ENCODE assay signal across 9 cellular contexts in genomic region chr17:77462101-77462500, GRCh38.
DNase-seq lines count a peak whose midpoint lies in the region; ATAC-seq and TF ChIP-seq lines count a peak whose summit lies in the region.
"Had no signal": no experiment of that assay in that cellular context is flagged by ENCODE, and none has a peak within 500 bp of the region (broad histone marks: within the 10 kb centered on the region; RNA-seq: fewer than 3 reads in every experiment).

No MANE protein-coding gene starts in this region.

- TF ChIP-seq CTCF in body of pancreas (IDR thresholded peaks at IDR 0.05) (no peak), psoas muscle (IDR thresholded peaks at IDR 0.05) (no peak)

- peak overlapping the region in 3 of 4 donors; percentile 10 to 33 (median 21) for H3K27ac ChIP-seq in body of pancreas
- H3K27ac ChIP-seq in psoas muscle = peak overlapping the region; percentile 60

- H3K27me3 ChIP-seq in body of pancreas (no peaks in the 10 kb centered on the region), psoas muscle (ENCODE audit: insufficient read depth in 3 of 3, low read length in 2 of 3) (no peaks in the 10 kb centered on the region)

- H3K9me3 ChIP-seq in body of pancreas = no peaks in the 10 kb centered on the region
- no peaks in the 10 kb centered on the region for H3K9me3 ChIP-seq in psoas muscle

- WGBS in body of pancreas, 2 donors = 45 to 88% methylated on average over 9 to 11 of the region's 11 CpGs
- WGBS in psoas muscle, 3 donors = 56 to 66% (median 65%) methylated on average over 11 of the region's 11 CpGs

- TF ChIP-seq POLR2A in body of pancreas (IDR thresholded peaks at IDR 0.05) = no peak

- DNase-seq in body of pancreas = no peak
- no peak for DNase-seq in psoas muscle
- DNase-seq in amygdala (lab: John Stamatoyannopoulos, UW) = no peak
- DNase-seq in SKM-1 (lab: John Stamatoyannopoulos, UW; ENCODE audit: unreplicated experiment) = no peak
- DNase-seq in posterior cingulate gyrus = no peak
- DNase-seq: NCI-H774 had no signal

- H3K4me1 ChIP-seq in body of pancreas (peaks cover 42% of the 10 kb centered on the region), psoas muscle (peaks cover 30% of the 10 kb centered on the region)

- ATAC-seq in GM18907 (IDR thresholded peaks at IDR 0.05; ENCODE audit: unreplicated experiment) (peak; percentile 27), HG03175 (IDR thresholded peaks at IDR 0.05; ENCODE audit: unreplicated experiment) (peak; percentile 30), body of pancreas (no peak), psoas muscle (no peak), GM18502 (IDR thresholded peaks at IDR 0.05; ENCODE audit: poor library complexity, unreplicated experiment) (no peak)

- no peak overlapping the region for H3K4me3 ChIP-seq in body of pancreas
- no peak overlapping the region for H3K4me3 ChIP-seq in psoas muscle

- H3K36me3 ChIP-seq in body of pancreas (replicated peaks in 1 of 2; ENCODE audit: insufficient read depth in 1 of 2, low read depth in 2 of 2) = no peaks in the 10 kb centered on the region
- H3K36me3 ChIP-seq in psoas muscle (ENCODE audit: insufficient read depth in 1 of 2, low read depth in 1 of 2) = no peaks in the 10 kb centered on the region

- intact Hi-C loops in body of pancreas (cut with DNase I) = no loop called here
- intact Hi-C loops in psoas muscle (cut with DNase I) = no loop called here
- intact Hi-C loops in posterior cingulate gyrus (cut with DNase I) = no loop called here

Comparison
In these comparisons a context has a peak if more than half of its experiments do, and no peak if none do; other contexts are left out.
1. ATAC-seq: peak in GM18907 (single experiment) and HG03175 (single experiment); none in body of pancreas (single experiment), psoas muscle (0 of 4) and GM18502 (single experiment).